ENCODE assay signal across 1 cellular context in the genomic region with DNA sequence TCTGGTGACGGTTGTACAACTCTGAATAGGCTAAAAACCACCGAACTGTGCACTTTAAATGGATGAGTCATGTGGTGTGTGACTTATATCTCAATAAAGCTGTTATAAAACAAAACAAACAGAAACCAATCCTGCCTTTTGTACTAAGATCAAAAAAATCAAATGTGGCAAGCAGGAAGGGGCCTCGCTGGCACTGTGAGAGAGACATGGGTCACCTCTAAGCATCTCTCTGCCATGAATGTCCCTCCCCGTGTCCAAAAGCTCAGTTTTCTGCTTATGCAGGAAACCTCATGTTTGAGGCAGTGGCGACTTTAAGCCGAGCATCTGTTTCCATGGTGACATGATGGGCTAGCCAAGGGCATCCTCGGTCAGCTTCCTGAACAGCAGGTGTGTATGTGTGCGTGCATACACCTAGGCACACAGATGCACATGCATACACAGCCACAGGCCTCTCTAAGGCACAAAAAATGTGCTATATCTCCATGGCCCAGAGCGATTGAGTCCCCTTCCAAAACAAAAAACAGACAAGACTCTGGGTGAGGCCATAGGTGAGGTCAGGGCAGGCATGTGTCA.
TF ChIP-seq lines count a peak whose summit lies in the region.

No MANE protein-coding gene starts in this region.

TF ChIP-seq in IMR-90, 13 proteins besides CTCF, POLR2A, EP300 and RAD21:
- no peak for TF ChIP-seq MXI1 (IDR thresholded peaks at IDR 0.05; ENCODE audit: borderline replicate concordance, low read depth, low read length)
- TF ChIP-seq MAFK (IDR thresholded peaks at IDR 0.05; ENCODE audit: low read depth, low read length) = peak; percentile 13; the same call in 1 of the 2 replicates
- TF ChIP-seq FOS (IDR thresholded peaks at IDR 0.05; ENCODE audit: low read depth, low read length) = peak; percentile 63; the same call in 1 of the 2 replicates
- TF ChIP-seq, protein P1, sequence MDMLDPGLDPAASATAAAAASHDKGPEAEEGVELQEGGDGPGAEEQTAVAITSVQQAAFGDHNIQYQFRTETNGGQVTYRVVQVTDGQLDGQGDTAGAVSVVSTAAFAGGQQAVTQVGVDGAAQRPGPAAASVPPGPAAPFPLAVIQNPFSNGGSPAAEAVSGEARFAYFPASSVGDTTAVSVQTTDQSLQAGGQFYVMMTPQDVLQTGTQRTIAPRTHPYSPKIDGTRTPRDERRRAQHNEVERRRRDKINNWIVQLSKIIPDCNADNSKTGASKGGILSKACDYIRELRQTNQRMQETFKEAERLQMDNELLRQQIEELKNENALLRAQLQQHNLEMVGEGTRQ (IDR thresholded peaks at IDR 0.05; ENCODE audit: low read depth, low read length) = peak; percentile 9; the same call in 1 of the 2 replicates
